11 cellular contexts compared by ENCODE assay signal in genomic region chr12:115895247-115895646, GRCh38.
DNase-seq lines count a peak whose midpoint lies in the region; ATAC-seq and TF ChIP-seq lines count a peak whose summit lies in the region.
"Had no signal": no experiment of that assay in that cellular context is flagged by ENCODE, and none has a peak within 500 bp of the region (broad histone marks: within the 10 kb centered on the region; RNA-seq: fewer than 3 reads in every experiment).

No MANE protein-coding gene starts in this region.

- H3K4me3 ChIP-seq in KMS-11 (IDR thresholded peaks at IDR 0.05; ENCODE audit: insufficient read depth, low read depth, low read length): no peak overlapping the region
- no peak overlapping the region for H3K4me3 ChIP-seq in choroid plexus epithelial cell (ENCODE audit: low read depth, low read length)
- no peak overlapping the region for H3K4me3 ChIP-seq in osteoblast (ENCODE audit: insufficient read depth, low read length)
- H3K4me3 ChIP-seq: BLaER1 treated with 17β-estradiol and CSF1 and Interleukin-3, amounts not matched to agents 10 nM and 100 nM had no signal

- peak; percentile 70 for TF ChIP-seq CTCF in KMS-11 (conservative IDR thresholded peaks at IDR 0.05; ENCODE audit: low read depth, low read length)
- TF ChIP-seq CTCF in choroid plexus epithelial cell (conservative IDR thresholded peaks at IDR 0.05; ENCODE audit: low read depth, low read length): peak; percentile 60
- TF ChIP-seq CTCF in osteoblast (IDR thresholded peaks at IDR 0.05; ENCODE audit: extremely low read depth, low read depth, low read length): peak; percentile 51

- no peaks in the 10 kb centered on the region for H3K9me3 ChIP-seq in osteoblast (ENCODE audit: low read depth, low read length)

- H2AFZ ChIP-seq in KMS-11 (ENCODE audit: low read depth) (no peak overlapping the region), osteoblast (ENCODE audit: low read length) (no peak overlapping the region)

- H3K79me2 ChIP-seq in KMS-11 (ENCODE audit: insufficient read depth, low read depth) (no peaks in the 10 kb centered on the region), osteoblast (ENCODE audit: insufficient read depth, low read length) (no peaks in the 10 kb centered on the region)

- H4K20me1 ChIP-seq in KMS-11 (ENCODE audit: insufficient read depth) (no peaks in the 10 kb centered on the region), osteoblast (ENCODE audit: insufficient read depth, low read length) (no peaks in the 10 kb centered on the region)
- H4K20me1 ChIP-seq: BLaER1 treated with 17β-estradiol and CSF1 and Interleukin-3, amounts not matched to agents 10 nM and 100 nM had no signal

- no peaks in the 10 kb centered on the region for H3K4me1 ChIP-seq in KMS-11 (ENCODE audit: low read depth, poor library complexity, severe bottlenecking)
- H3K4me1 ChIP-seq in osteoblast (ENCODE audit: insufficient read depth, low read length): peaks cover 2% of the 10 kb centered on the region
- H3K4me1 ChIP-seq: BLaER1 treated with 17β-estradiol and CSF1 and Interleukin-3, amounts not matched to agents 10 nM and 100 nM had no signal

- no peak overlapping the region for H3K9ac ChIP-seq in KMS-11
- H3K9ac ChIP-seq: BLaER1 treated with 17β-estradiol and CSF1 and Interleukin-3, amounts not matched to agents 10 nM and 100 nM had no signal

- H3K36me3 ChIP-seq in KMS-11 (ENCODE audit: insufficient read depth) (no peaks in the 10 kb centered on the region), osteoblast (ENCODE audit: insufficient read depth, low read length) (no peaks in the 10 kb centered on the region)
- H3K36me3 ChIP-seq: BLaER1 treated with 17β-estradiol and CSF1 and Interleukin-3, amounts not matched to agents 10 nM and 100 nM had no signal

- no peaks in the 10 kb centered on the region for H3K27me3 ChIP-seq in KMS-11 (ENCODE audit: insufficient read depth, low read depth)
- H3K27me3 ChIP-seq in osteoblast (ENCODE audit: insufficient read depth, low read length): peaks cover 9% of the 10 kb centered on the region
- H3K27me3 ChIP-seq: BLaER1 treated with 17β-estradiol and CSF1 and Interleukin-3, amounts not matched to agents 10 nM and 100 nM had no signal

- H3K4me2 ChIP-seq in KMS-11 (no peak overlapping the region), osteoblast (ENCODE audit: insufficient read depth, low read length) (no peak overlapping the region)
- H3K4me2 ChIP-seq: BLaER1 treated with 17β-estradiol and CSF1 and Interleukin-3, amounts not matched to agents 10 nM and 100 nM had no signal

- peak; percentile 1 for DNase-seq in NK-92 treated with Interleukin-12 subunit alpha and Interleukin-12 subunit beta, amount 100 ng/mL, for 24 hours (lab: John Stamatoyannopoulos, UW)
- DNase-seq in NK-92 (lab: John Stamatoyannopoulos, UW; ENCODE audit: unreplicated experiment): no peak
- peak; percentile 9 for DNase-seq in choroid plexus epithelial cell (ENCODE audit: low read depth)
- DNase-seq in osteoblast (ENCODE audit: insufficient read length, low spot score, missing footprints): no peak
- no peak for DNase-seq in mucosa of gallbladder (ENCODE audit: low spot score)
- DNase-seq: hypothalamus, NCI-H226 had no signal

- no peak for ATAC-seq in HG03442 (IDR thresholded peaks at IDR 0.05; ENCODE audit: unreplicated experiment)
- no peak for ATAC-seq in HG02642 (IDR thresholded peaks at IDR 0.05; ENCODE audit: poor library complexity, unreplicated experiment)

- no peak overlapping the region for H3K27ac ChIP-seq in KMS-11
- H3K27ac ChIP-seq in osteoblast (ENCODE audit: low read depth, low read length): no peak overlapping the region
- H3K27ac ChIP-seq: BLaER1 treated with 17β-estradiol and CSF1 and Interleukin-3, amounts not matched to agents 10 nM and 100 nM had no signal

Comparison
In these comparisons a context has a peak if more than half of its experiments do, and no peak if none do; other contexts are left out.
1. DNase-seq: peak in NK-92 treated with Interleukin-12 subunit alpha and Interleukin-12 subunit beta, amount 100 ng/mL, for 24 hours (single experiment) and choroid plexus epithelial cell (single experiment); none in NK-92 (single experiment), osteoblast (single experiment) and mucosa of gallbladder (single experiment).
2. Peak in every context shown above with its lines, with median percentiles within 50 percentile points of each other: CTCF ChIP-seq.